ENCODE assay signal across 36 cellular contexts in the genomic region with DNA sequence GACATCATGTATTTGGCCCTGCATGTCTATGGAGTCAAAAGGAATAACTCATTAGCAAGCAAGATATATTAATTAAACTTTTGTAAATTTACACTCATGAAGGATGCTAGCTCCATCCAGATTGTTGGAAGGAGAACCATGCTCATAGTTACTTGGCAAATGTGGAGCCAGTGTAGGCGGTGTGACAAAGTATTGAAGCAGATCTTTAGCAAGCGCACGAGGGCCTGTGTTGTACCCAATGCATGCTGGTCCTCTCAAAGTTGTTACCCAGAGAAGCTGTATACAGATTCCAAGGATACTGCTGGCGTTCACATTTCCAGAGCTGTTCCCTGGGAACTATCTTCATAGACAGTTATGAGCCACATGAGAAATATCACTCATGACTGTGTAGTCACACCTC.
"Had no signal": no experiment of that assay in that cellular context is flagged by ENCODE, and none has a peak within 500 bp of the region (broad histone marks: within the 10 kb centered on the region; RNA-seq: fewer than 3 reads in every experiment).

No MANE protein-coding gene starts in this region.

- H3K36me3 ChIP-seq: adrenal gland, cardiac muscle cell had no signal

- H3K4me1 ChIP-seq: adrenal gland had no signal

- H3K27me3 Mint-ChIP-seq: activated CD4-positive, alpha-beta memory T cell treated with anti-CD3 and anti-CD28 coated beads for 36 hours; activated CD4-positive, alpha-beta T cell treated with anti-CD3 and anti-CD28 coated beads, Interleukin-2, amount 10 ng/mL, durations not matched to agents 24 days and 14 days; activated CD8-positive, alpha-beta T cell treated with anti-CD3 and anti-CD28 coated beads for 36 hours; activated naive CD8-positive, alpha-beta T cell treated with anti-CD3 and anti-CD28 coated beads for 36 hours; activated T-helper 17 cell treated with anti-CD3 and anti-CD28 coated beads, Interleukin-2, amount 50 U/mL, for 72 hours; brain; central memory CD8-positive, alpha-beta T cell had no signal

- H3K9me3 Mint-ChIP-seq: activated B cell treated with CpG ODN at 0.5 μM for 24 hours; activated CD4-positive, alpha-beta memory T cell treated with anti-CD3 and anti-CD28 coated beads for 36 hours; activated CD8-positive, alpha-beta T cell treated with anti-CD3 and anti-CD28 coated beads for 36 hours; activated naive CD4-positive, alpha-beta T cell treated with anti-CD3 and anti-CD28 coated beads for 36 hours; activated naive CD8-positive, alpha-beta T cell treated with anti-CD3 and anti-CD28 coated beads for 36 hours; activated T-cell treated with anti-CD3 and anti-CD28 coated beads, Interleukin-2, amount 50 U/mL, for 4 hours; activated T-helper 1 cell treated with anti-CD3 and anti-CD28 coated beads, Interleukin-12 subunit alpha, Interleukin-12 subunit beta, Interleukin-2, Interleukin-4 antibody, amounts not matched to agents 30 ng/mL and 10 ng/mL and 1 ng/mL, durations not matched to agents 14 hours and 24 hours and 36 hours; central memory CD8-positive, alpha-beta T cell; T-helper 1 cell treated with Interleukin-12 subunit alpha and Interleukin-12 subunit beta and Interleukin-4 antibody, amounts not matched to agents 30 μg/mL and 1 μg/mL, for 36 hours; T-helper 2 cell treated with Interferon-gamma antibody and Interleukin-4, amounts not matched to agents 5 μg/mL and 100 μg/mL, for 36 hours had no signal

- ATAC-seq: activated CD8-positive, alpha-beta T cell treated with anti-CD3 and anti-CD28 coated beads for 36 hours; activated naive CD4-positive, alpha-beta T cell treated with anti-CD3 and anti-CD28 coated beads, Interleukin-2, amount 50 U/mL, for 72 hours; activated T-cell treated with anti-CD3 and anti-CD28 coated beads, Interleukin-2, amount 50 U/mL, for 4 hours; activated T-cell treated with anti-CD3 and anti-CD28 coated beads, Interleukin-2, amount 50 U/mL, for 72 hours; activated T-helper 17 cell treated with anti-CD3 and anti-CD28 coated beads, Interleukin-2, amount 50 U/mL, for 72 hours had no signal

- H3K4me3 ChIP-seq: adrenal gland, cardiac muscle cell had no signal

- H3K4me1 Mint-ChIP-seq: activated B cell treated with CpG ODN at 0.5 μM for 24 hours; activated CD4-positive, alpha-beta T cell treated with anti-CD3 and anti-CD28 coated beads, Interleukin-2, amount 10 ng/mL, durations not matched to agents 24 days and 14 days; activated naive CD8-positive, alpha-beta T cell treated with anti-CD3 and anti-CD28 coated beads for 36 hours; activated T-helper 17 cell treated with anti-CD3 and anti-CD28 coated beads, Interleukin-2, amount 50 U/mL, for 72 hours; central memory CD8-positive, alpha-beta T cell had no signal

- DNase-seq: activated B cell treated with CpG ODN at 0.5 μM for 24 hours; activated CD4-positive, alpha-beta memory T cell treated with anti-CD3 and anti-CD28 coated beads for 36 hours; activated CD4-positive, alpha-beta T cell treated with anti-CD3 and anti-CD28 coated beads for 4 hours; activated CD4-positive, alpha-beta T cell treated with anti-CD3 and anti-CD28 coated beads, Interleukin-2, amount 10 ng/mL, durations not matched to agents 24 days and 14 days; activated CD4-positive, alpha-beta T cell treated with anti-CD3 and anti-CD28 coated beads, Interleukin-2, amount 50 U/mL, for 1 hour; activated CD4-positive, alpha-beta T cell treated with anti-CD3 and anti-CD28 coated beads, Interleukin-2, amount 50 U/mL, for 4 hours; activated CD4-positive, CD25-positive, alpha-beta regulatory T cell treated with anti-CD3 and anti-CD28 coated beads, Interleukin-2, amount 50 U/mL, for 72 hours; activated CD8-positive, alpha-beta memory T cell treated with anti-CD3 and anti-CD28 coated beads, Interleukin-2, amount 50 U/mL, for 4 hours; activated CD8-positive, alpha-beta T cell treated with anti-CD3 and anti-CD28 coated beads for 36 hours; activated effector memory CD4-positive, alpha-beta T cell treated with anti-CD3 and anti-CD28 coated beads, Interleukin-2, amount 50 U/mL, for 16 hours; activated gamma-delta T cell treated with Interleukin-2 at 50 U/mL for 16 hours; activated naive CD4-positive, alpha-beta T cell; activated naive CD4-positive, alpha-beta T cell treated with anti-CD3 and anti-CD28 coated beads for 36 hours; activated naive CD4-positive, alpha-beta T cell treated with anti-CD3 and anti-CD28 coated beads, Interleukin-2, amount 50 U/mL, for 16 hours; activated naive CD8-positive, alpha-beta T cell treated with anti-CD3 and anti-CD28 coated beads for 36 hours; activated T-cell treated with anti-CD3 and anti-CD28 coated beads for 4 hours; activated T-cell treated with anti-CD3 and anti-CD28 coated beads, Interleukin-2, amount 50 U/mL, for 1 hour; activated T-cell treated with anti-CD3 and anti-CD28 coated beads, Interleukin-2, amount 50 U/mL, for 4 hours; activated T-cell treated with anti-CD3 and anti-CD28 coated beads, Interleukin-2, amount 50 U/mL, for 72 hours; adrenal gland; amniotic stem cell; aorta; caudate nucleus; cerebellar nuclear complex; T-helper 1 cell; T-helper 2 cell; T-helper 9 cell had no signal

- H3K4me3 Mint-ChIP-seq: activated B cell treated with CpG ODN at 0.5 μM for 24 hours; activated CD4-positive, alpha-beta memory T cell treated with anti-CD3 and anti-CD28 coated beads for 36 hours; activated CD4-positive, alpha-beta T cell treated with anti-CD3 and anti-CD28 coated beads, Interleukin-2, amount 10 ng/mL, durations not matched to agents 24 days and 14 days; activated CD8-positive, alpha-beta T cell treated with anti-CD3 and anti-CD28 coated beads for 36 hours; activated naive CD4-positive, alpha-beta T cell treated with anti-CD3 and anti-CD28 coated beads for 36 hours; activated naive CD8-positive, alpha-beta T cell treated with anti-CD3 and anti-CD28 coated beads for 36 hours; activated T-cell treated with anti-CD3 and anti-CD28 coated beads, Interleukin-2, amount 50 U/mL, for 4 hours; activated T-cell treated with anti-CD3 and anti-CD28 coated beads, Interleukin-2, amount 50 U/mL, for 72 hours; activated T-helper 1 cell treated with anti-CD3 and anti-CD28 coated beads, Interleukin-12 subunit alpha, Interleukin-12 subunit beta, Interleukin-2, Interleukin-4 antibody, amounts not matched to agents 30 ng/mL and 10 ng/mL and 1 ng/mL, durations not matched to agents 14 hours and 24 hours and 36 hours; activated T-helper 17 cell treated with anti-CD3 and anti-CD28 coated beads, Interleukin-2, amount 50 U/mL, for 72 hours; brain; central memory CD8-positive, alpha-beta T cell; T-helper 1 cell treated with Interleukin-12 subunit alpha and Interleukin-12 subunit beta and Interleukin-4 antibody, amounts not matched to agents 30 μg/mL and 1 μg/mL, for 36 hours; T-helper 2 cell treated with Interferon-gamma antibody and Interleukin-4, amounts not matched to agents 5 μg/mL and 100 μg/mL, for 36 hours had no signal

- H3K27ac Mint-ChIP-seq: activated B cell treated with CpG ODN at 0.5 μM for 24 hours; activated CD4-positive, alpha-beta memory T cell treated with anti-CD3 and anti-CD28 coated beads for 36 hours; activated CD4-positive, alpha-beta T cell treated with anti-CD3 and anti-CD28 coated beads, Interleukin-2, amount 10 ng/mL, durations not matched to agents 24 days and 14 days; activated CD8-positive, alpha-beta T cell treated with anti-CD3 and anti-CD28 coated beads for 36 hours; activated naive CD4-positive, alpha-beta T cell treated with anti-CD3 and anti-CD28 coated beads for 36 hours; activated naive CD4-positive, alpha-beta T cell treated with anti-CD3 and anti-CD28 coated beads, Interleukin-2, amount 50 U/mL, for 72 hours; activated naive CD8-positive, alpha-beta T cell treated with anti-CD3 and anti-CD28 coated beads for 36 hours; activated T-cell treated with anti-CD3 and anti-CD28 coated beads, Interleukin-2, amount 50 U/mL, for 72 hours; activated T-helper 1 cell treated with anti-CD3 and anti-CD28 coated beads, Interleukin-12 subunit alpha, Interleukin-12 subunit beta, Interleukin-2, Interleukin-4 antibody, amounts not matched to agents 30 ng/mL and 10 ng/mL and 1 ng/mL, durations not matched to agents 14 hours and 24 hours and 36 hours; activated T-helper 17 cell treated with anti-CD3 and anti-CD28 coated beads, Interleukin-2, amount 50 U/mL, for 72 hours; brain; T-helper 1 cell treated with Interleukin-12 subunit alpha and Interleukin-12 subunit beta and Interleukin-4 antibody, amounts not matched to agents 30 μg/mL and 1 μg/mL, for 36 hours; T-helper 2 cell treated with Interferon-gamma antibody and Interleukin-4, amounts not matched to agents 5 μg/mL and 100 μg/mL, for 36 hours had no signal

- H3K27ac ChIP-seq: adrenal gland, cardiac muscle cell, VCaP had no signal

- H3K36me3 Mint-ChIP-seq: activated CD4-positive, alpha-beta memory T cell treated with anti-CD3 and anti-CD28 coated beads for 36 hours; activated naive CD4-positive, alpha-beta T cell treated with anti-CD3 and anti-CD28 coated beads, Interleukin-2, amount 50 U/mL, for 72 hours; activated naive CD8-positive, alpha-beta T cell treated with anti-CD3 and anti-CD28 coated beads for 36 hours had no signal

- H3K27me3 ChIP-seq: cardiac muscle cell had no signal
